ENCODE assay signal across 40 cellular contexts in genomic region chr6:104986625-104987024, GRCh38. TPM values are rescaled to one million over a fixed set of nuclear protein-coding genes. Genes with fewer than 3 reads are reported as not detected.
"Had no signal": no experiment of that assay in that cellular context is flagged by ENCODE, and none has a peak within 500 bp of the region (broad histone marks: within the 10 kb centered on the region; RNA-seq: fewer than 3 reads in every experiment).

No MANE protein-coding gene starts in this region.

- H3K27ac Mint-ChIP-seq: activated CD4-positive, alpha-beta memory T cell treated with anti-CD3 and anti-CD28 coated beads for 36 hours; activated CD4-positive, alpha-beta T cell treated with anti-CD3 and anti-CD28 coated beads for 36 hours; activated CD4-positive, alpha-beta T cell treated with anti-CD3 and anti-CD28 coated beads, Interleukin-2, amount 10 ng/mL, durations not matched to agents 24 days and 14 days; activated CD8-positive, alpha-beta memory T cell treated with anti-CD3 and anti-CD28 coated beads, Interleukin-2, amount 10 ng/mL, durations not matched to agents 7 days and 5 days; activated CD8-positive, alpha-beta T cell treated with anti-CD3 and anti-CD28 coated beads, Interleukin-2, amount 10 ng/mL, durations not matched to agents 7 days and 5 days; activated naive CD4-positive, alpha-beta T cell treated with anti-CD3 and anti-CD28 coated beads for 36 hours; activated naive CD4-positive, alpha-beta T cell treated with anti-CD3 and anti-CD28 coated beads, Interleukin-2, amount 50 U/mL, for 24 hours; activated naive CD8-positive, alpha-beta T cell treated with anti-CD3 and anti-CD28 coated beads for 36 hours; activated naive CD8-positive, alpha-beta T cell treated with anti-CD3 and anti-CD28 coated beads, Interleukin-2, amount 50 U/mL, for 24 hours; activated T-helper 1 cell treated with anti-CD3 and anti-CD28 coated beads, Interleukin-12 subunit alpha, Interleukin-12 subunit beta, Interleukin-2, Interleukin-4 antibody, amounts not matched to agents 30 ng/mL and 10 ng/mL and 1 ng/mL, durations not matched to agents 14 hours and 24 hours and 36 hours; activated T-helper 2 cell treated with anti-CD3 and anti-CD28 coated beads, Interferon-gamma antibody, Interleukin-2, Interleukin-4, amounts not matched to agents 10 μg/mL and 5 μg/mL and 100 μg/mL, durations not matched to agents 14 hours and 24 hours and 36 hours; brain; effector memory CD8-positive, alpha-beta T cell; T-helper 17 cell; T-helper 2 cell treated with Interferon-gamma antibody and Interleukin-4, amounts not matched to agents 5 μg/mL and 100 μg/mL, for 36 hours had no signal

- H3K4me1 ChIP-seq: adrenal gland, ascending aorta, breast epithelium, esophagus muscularis mucosa, foreskin keratinocyte, gastrocnemius medialis had no signal

- DNase-seq: activated CD4-positive, alpha-beta memory T cell treated with anti-CD3 and anti-CD28 coated beads for 36 hours; activated CD4-positive, alpha-beta T cell treated with anti-CD3 and anti-CD28 coated beads for 36 hours; activated CD4-positive, alpha-beta T cell treated with anti-CD3 and anti-CD28 coated beads, Interleukin-2, amount 10 ng/mL, durations not matched to agents 24 days and 14 days; activated CD4-positive, CD25-positive, alpha-beta regulatory T cell; activated CD4-positive, CD25-positive, alpha-beta regulatory T cell treated with anti-CD3 and anti-CD28 coated beads, Interleukin-2, amount 50 U/mL, for 72 hours; activated CD8-positive, alpha-beta memory T cell treated with anti-CD3 and anti-CD28 coated beads, Interleukin-2, amount 10 ng/mL, durations not matched to agents 7 days and 5 days; activated CD8-positive, alpha-beta memory T cell treated with anti-CD3 and anti-CD28 coated beads, Interleukin-2, amount 50 U/mL, for 4 hours; activated CD8-positive, alpha-beta T cell treated with anti-CD3 and anti-CD28 coated beads, Interleukin-2, amount 10 ng/mL, durations not matched to agents 7 days and 5 days; activated effector memory CD4-positive, alpha-beta T cell treated with anti-CD3 and anti-CD28 coated beads, Interleukin-2, amount 50 U/mL, for 16 hours; activated naive CD4-positive, alpha-beta T cell treated with anti-CD3 and anti-CD28 coated beads for 36 hours; activated naive CD8-positive, alpha-beta T cell treated with anti-CD3 and anti-CD28 coated beads for 36 hours; activated naive CD8-positive, alpha-beta T cell treated with anti-CD3 and anti-CD28 coated beads, Interleukin-2, amount 50 U/mL, for 24 hours; activated T-cell treated with anti-CD3 and anti-CD28 coated beads, Interleukin-2, amount 50 U/mL, for 1 hour; activated T-cell treated with anti-CD3 and anti-CD28 coated beads, Interleukin-2, amount 50 U/mL, for 48 hours; adrenal gland; amygdala; cortex of kidney; dermis blood vessel endothelial cell; effector CD4-positive, alpha-beta T cell; effector memory CD8-positive, alpha-beta T cell; erythroblast; foreskin keratinocyte; gastrocnemius medialis; head of caudate nucleus; T-helper 1 cell; T-helper 17 cell; T1000; WERI-Rb-1 had no signal

- H3K27me3 Mint-ChIP-seq: brain had no signal

- H3K4me1 Mint-ChIP-seq: activated CD4-positive, alpha-beta T cell treated with anti-CD3 and anti-CD28 coated beads for 36 hours; activated CD4-positive, alpha-beta T cell treated with anti-CD3 and anti-CD28 coated beads, Interleukin-2, amount 10 ng/mL, durations not matched to agents 24 days and 14 days; activated CD8-positive, alpha-beta memory T cell treated with anti-CD3 and anti-CD28 coated beads, Interleukin-2, amount 10 ng/mL, durations not matched to agents 7 days and 5 days; activated naive CD4-positive, alpha-beta T cell treated with anti-CD3 and anti-CD28 coated beads, Interleukin-2, amount 50 U/mL, for 24 hours; activated naive CD8-positive, alpha-beta T cell treated with anti-CD3 and anti-CD28 coated beads for 36 hours; activated naive CD8-positive, alpha-beta T cell treated with anti-CD3 and anti-CD28 coated beads, Interleukin-2, amount 50 U/mL, for 24 hours; brain; central memory CD8-positive, alpha-beta T cell; T-helper 17 cell had no signal

- ATAC-seq: activated CD4-positive, alpha-beta T cell treated with anti-CD3 and anti-CD28 coated beads for 36 hours; activated CD8-positive, alpha-beta memory T cell treated with anti-CD3 and anti-CD28 coated beads, Interleukin-2, amount 10 ng/mL, durations not matched to agents 7 days and 5 days; activated CD8-positive, alpha-beta T cell treated with anti-CD3 and anti-CD28 coated beads, Interleukin-2, amount 10 ng/mL, durations not matched to agents 7 days and 5 days; activated naive CD8-positive, alpha-beta T cell treated with anti-CD3 and anti-CD28 coated beads, Interleukin-2, amount 50 U/mL, for 24 hours; effector memory CD8-positive, alpha-beta T cell; foreskin keratinocyte; gastrocnemius medialis; T-helper 17 cell had no signal

- H3K4me3 ChIP-seq: ascending aorta, breast epithelium, esophagus muscularis mucosa, gastrocnemius medialis had no signal

- H3K27ac ChIP-seq: adrenal gland, ascending aorta, breast epithelium, esophagus muscularis mucosa, foreskin keratinocyte, gastrocnemius medialis, WERI-Rb-1 had no signal

- H3K36me3 Mint-ChIP-seq: activated CD4-positive, alpha-beta memory T cell treated with anti-CD3 and anti-CD28 coated beads for 36 hours; activated CD8-positive, alpha-beta memory T cell treated with anti-CD3 and anti-CD28 coated beads, Interleukin-2, amount 10 ng/mL, durations not matched to agents 7 days and 5 days; activated naive CD4-positive, alpha-beta T cell treated with anti-CD3 and anti-CD28 coated beads, Interleukin-2, amount 50 U/mL, for 24 hours; activated naive CD8-positive, alpha-beta T cell treated with anti-CD3 and anti-CD28 coated beads for 36 hours had no signal

- H3K4me3 Mint-ChIP-seq: activated CD4-positive, alpha-beta memory T cell treated with anti-CD3 and anti-CD28 coated beads for 36 hours; activated CD4-positive, alpha-beta T cell treated with anti-CD3 and anti-CD28 coated beads for 36 hours; activated CD4-positive, alpha-beta T cell treated with anti-CD3 and anti-CD28 coated beads, Interleukin-2, amount 10 ng/mL, durations not matched to agents 24 days and 14 days; activated CD8-positive, alpha-beta memory T cell treated with anti-CD3 and anti-CD28 coated beads, Interleukin-2, amount 10 ng/mL, durations not matched to agents 7 days and 5 days; activated CD8-positive, alpha-beta T cell treated with anti-CD3 and anti-CD28 coated beads, Interleukin-2, amount 10 ng/mL, durations not matched to agents 7 days and 5 days; activated naive CD4-positive, alpha-beta T cell treated with anti-CD3 and anti-CD28 coated beads for 36 hours; activated naive CD4-positive, alpha-beta T cell treated with anti-CD3 and anti-CD28 coated beads, Interleukin-2, amount 50 U/mL, for 24 hours; activated naive CD8-positive, alpha-beta T cell treated with anti-CD3 and anti-CD28 coated beads for 36 hours; activated naive CD8-positive, alpha-beta T cell treated with anti-CD3 and anti-CD28 coated beads, Interleukin-2, amount 50 U/mL, for 24 hours; activated T-helper 1 cell treated with anti-CD3 and anti-CD28 coated beads, Interleukin-12 subunit alpha, Interleukin-12 subunit beta, Interleukin-2, Interleukin-4 antibody, amounts not matched to agents 30 ng/mL and 10 ng/mL and 1 ng/mL, durations not matched to agents 14 hours and 24 hours and 36 hours; brain; central memory CD8-positive, alpha-beta T cell; effector memory CD8-positive, alpha-beta T cell; T-helper 17 cell; T-helper 2 cell treated with Interferon-gamma antibody and Interleukin-4, amounts not matched to agents 5 μg/mL and 100 μg/mL, for 36 hours had no signal

- H3K9me3 Mint-ChIP-seq: activated CD4-positive, alpha-beta memory T cell treated with anti-CD3 and anti-CD28 coated beads for 36 hours; activated CD4-positive, alpha-beta T cell treated with anti-CD3 and anti-CD28 coated beads, Interleukin-2, amount 10 ng/mL, durations not matched to agents 24 days and 14 days; activated naive CD4-positive, alpha-beta T cell treated with anti-CD3 and anti-CD28 coated beads for 36 hours; activated naive CD4-positive, alpha-beta T cell treated with anti-CD3 and anti-CD28 coated beads, Interleukin-2, amount 50 U/mL, for 24 hours; activated naive CD8-positive, alpha-beta T cell treated with anti-CD3 and anti-CD28 coated beads for 36 hours; activated naive CD8-positive, alpha-beta T cell treated with anti-CD3 and anti-CD28 coated beads, Interleukin-2, amount 50 U/mL, for 24 hours; activated T-helper 1 cell treated with anti-CD3 and anti-CD28 coated beads, Interleukin-12 subunit alpha, Interleukin-12 subunit beta, Interleukin-2, Interleukin-4 antibody, amounts not matched to agents 30 ng/mL and 10 ng/mL and 1 ng/mL, durations not matched to agents 14 hours and 24 hours and 36 hours; activated T-helper 2 cell treated with anti-CD3 and anti-CD28 coated beads, Interferon-gamma antibody, Interleukin-2, Interleukin-4, amounts not matched to agents 10 μg/mL and 5 μg/mL and 100 μg/mL, durations not matched to agents 14 hours and 24 hours and 36 hours; central memory CD8-positive, alpha-beta T cell; effector memory CD8-positive, alpha-beta T cell; T-helper 2 cell treated with Interferon-gamma antibody and Interleukin-4, amounts not matched to agents 5 μg/mL and 100 μg/mL, for 36 hours had no signal

- H3K36me3 ChIP-seq: adrenal gland, ascending aorta, breast epithelium, esophagus muscularis mucosa, gastrocnemius medialis, WERI-Rb-1 had no signal

- H3K27me3 ChIP-seq: adrenal gland, ascending aorta, breast epithelium, esophagus muscularis mucosa, gastrocnemius medialis had no signal

- H3K9me3 ChIP-seq: adrenal gland, ascending aorta, breast epithelium, esophagus muscularis mucosa, gastrocnemius medialis had no signal

RNA-seq across cellular contexts. Expression of gene LIN28B, which starts 29.7 kb away (rescaled TPM):
- total RNA-seq: activated CD4-positive, alpha-beta memory T cell treated with anti-CD3 and anti-CD28 coated beads for 36 hours; activated CD4-positive, alpha-beta T cell treated with anti-CD3 and anti-CD28 coated beads for 36 hours; activated CD4-positive, alpha-beta T cell treated with anti-CD3 and anti-CD28 coated beads, Interleukin-2, amount 10 ng/mL, durations not matched to agents 24 days and 14 days; activated CD8-positive, alpha-beta memory T cell treated with anti-CD3 and anti-CD28 coated beads for 36 hours; activated CD8-positive, alpha-beta memory T cell treated with anti-CD3 and anti-CD28 coated beads, Interleukin-2, amount 10 ng/mL, durations not matched to agents 7 days and 5 days; activated CD8-positive, alpha-beta T cell treated with anti-CD3 and anti-CD28 coated beads, Interleukin-2, amount 10 ng/mL, durations not matched to agents 7 days and 5 days; activated naive CD4-positive, alpha-beta T cell treated with anti-CD3 and anti-CD28 coated beads for 36 hours; activated T-helper 1 cell treated with anti-CD3 and anti-CD28 coated beads, Interleukin-12 subunit alpha, Interleukin-12 subunit beta, Interleukin-2, Interleukin-4 antibody, amounts not matched to agents 30 ng/mL and 10 ng/mL and 1 ng/mL, durations not matched to agents 14 hours and 24 hours and 36 hours; ascending aorta; breast epithelium; cardiac septum; chondrocyte; dermis blood vessel endothelial cell; esophagus muscularis mucosa; foreskin keratinocyte; gastrocnemius medialis; T-helper 17 cell had no signal
- polyA plus RNA-seq: foreskin keratinocyte had no signal
